ENCODE assay signal across 39 cellular contexts in genomic region chr5:34016750-34017149, GRCh38. TPM values are rescaled to one million over a fixed set of nuclear protein-coding genes. Genes with fewer than 3 reads are reported as not detected.
"Had no signal": no experiment of that assay in that cellular context is flagged by ENCODE, and none has a peak within 500 bp of the region (broad histone marks: within the 10 kb centered on the region; RNA-seq: fewer than 3 reads in every experiment).

No MANE protein-coding gene starts in this region.

- H3K9me3 ChIP-seq: adrenal gland, body of pancreas, breast epithelium, MG63 had no signal

- FAIRE-seq: astrocyte, RCC 7860 had no signal

- H2AFZ ChIP-seq: PC-9 had no signal

- H3K27ac Mint-ChIP-seq: activated B cell treated with CpG ODN at 0.5 μM for 24 hours; activated CD8-positive, alpha-beta T cell treated with anti-CD3 and anti-CD28 coated beads for 36 hours; activated naive CD4-positive, alpha-beta T cell treated with anti-CD3 and anti-CD28 coated beads, Interleukin-2, amount 50 U/mL, for 72 hours; activated T-cell treated with anti-CD3 and anti-CD28 coated beads, Interleukin-2, amount 50 U/mL, for 72 hours; activated T-helper 17 cell treated with anti-CD3 and anti-CD28 coated beads, Interleukin-2, amount 50 U/mL, for 72 hours; T-cell; T-helper 17 cell had no signal

- H3K4me3 Mint-ChIP-seq: activated B cell treated with CpG ODN at 0.5 μM for 24 hours; activated CD8-positive, alpha-beta T cell treated with anti-CD3 and anti-CD28 coated beads for 36 hours; activated T-cell treated with anti-CD3 and anti-CD28 coated beads, Interleukin-2, amount 50 U/mL, for 72 hours; activated T-helper 17 cell treated with anti-CD3 and anti-CD28 coated beads, Interleukin-2, amount 50 U/mL, for 72 hours; T-cell; T-helper 17 cell had no signal

- H3K27me3 ChIP-seq: adrenal gland, body of pancreas, breast epithelium, MG63 had no signal

- H3K9me3 Mint-ChIP-seq: activated CD8-positive, alpha-beta T cell treated with anti-CD3 and anti-CD28 coated beads for 36 hours; activated T-helper 17 cell treated with anti-CD3 and anti-CD28 coated beads, Interleukin-2, amount 50 U/mL, for 72 hours had no signal

- H3K27ac ChIP-seq: adrenal gland, body of pancreas, breast epithelium, PC-9, RWPE1, VCaP had no signal

- H3K4me2 ChIP-seq: PC-9 had no signal

- H3K4me3 ChIP-seq: adrenal gland, body of pancreas, breast epithelium, MG63, PC-9 had no signal

- DNase-seq: activated B cell treated with CpG ODN at 0.5 μM for 24 hours; activated CD4-positive, alpha-beta T cell treated with anti-CD3 and anti-CD28 coated beads for 48 hours; activated CD4-positive, alpha-beta T cell treated with anti-CD3 and anti-CD28 coated beads, Interleukin-2, amount 50 U/mL, for 4 hours; activated CD4-positive, CD25-positive, alpha-beta regulatory T cell treated with anti-CD3 and anti-CD28 coated beads, Interleukin-2, amount 50 U/mL, for 72 hours; activated CD8-positive, alpha-beta T cell treated with anti-CD3 and anti-CD28 coated beads for 36 hours; activated effector memory CD4-positive, alpha-beta T cell treated with anti-CD3 and anti-CD28 coated beads, Interleukin-2, amount 50 U/mL, for 16 hours; activated naive CD4-positive, alpha-beta T cell treated with Interleukin-2 at 50 U/mL for 16 hours; activated T-cell treated with anti-CD3 and anti-CD28 coated beads, Interleukin-2, amount 50 U/mL, for 1 hour; activated T-cell treated with anti-CD3 and anti-CD28 coated beads, Interleukin-2, amount 50 U/mL, for 72 hours; adrenal gland; body of pancreas; caudate nucleus; cerebellar nuclear complex; Kasumi-1; KG1; MG63; NCI-H1048; NCI-H1105 treated with DMSO at 0.1 percent for 48 hours; NCI-H1436 treated with DMSO at 0.1 percent for 48 hours; NCI-H1694 treated with DMSO at 0.1 percent for 48 hours; NCI-H2029; NCI-H345; NCI-H526; NCI-H748 treated with DMSO at 0.1 percent for 48 hours; NK-92 treated with Interleukin-12 subunit alpha and Interleukin-12 subunit beta, amount 100 ng/mL, for 24 hours; PC-9; SIG-M5; T-cell; T-helper 17 cell had no signal

- H3K4me1 ChIP-seq: breast epithelium had no signal

- H3K36me3 ChIP-seq: adrenal gland, breast epithelium, MG63 had no signal

- H3K27me3 Mint-ChIP-seq: activated B cell treated with CpG ODN at 0.5 μM for 24 hours; activated CD8-positive, alpha-beta T cell treated with anti-CD3 and anti-CD28 coated beads for 36 hours; activated T-helper 17 cell treated with anti-CD3 and anti-CD28 coated beads, Interleukin-2, amount 50 U/mL, for 72 hours; T-cell; T-helper 17 cell had no signal

- H3K4me1 Mint-ChIP-seq: activated B cell treated with CpG ODN at 0.5 μM for 24 hours had no signal

RNA-seq across cellular contexts. Expression of gene SLC45A2, which starts 32.3 kb away (rescaled TPM):
- total RNA-seq: activated B cell treated with CpG ODN at 0.5 μM for 24 hours; activated CD8-positive, alpha-beta T cell treated with anti-CD3 and anti-CD28 coated beads for 36 hours; activated T-cell treated with anti-CD3 and anti-CD28 coated beads, Interleukin-2, amount 50 U/mL, for 72 hours; activated T-helper 17 cell treated with anti-CD3 and anti-CD28 coated beads, Interleukin-2, amount 50 U/mL, for 72 hours; adrenal gland; body of pancreas; breast epithelium; NCI-H460; OCI-LY7; Right ventricle myocardium inferior; T-helper 17 cell had no signal
